Comparison of ENCODE assay signal across 7 cellular contexts in genomic region chr10:13340626-13341370, GRCh38. TPM values are rescaled to one million over a fixed set of nuclear protein-coding genes. Genes with fewer than 3 reads are reported as not detected.
A peak's percentile ranks its signal among the peaks of the same experiment; 100 is the strongest.
DNase-seq lines count a peak whose midpoint lies in the region; ATAC-seq and TF ChIP-seq lines count a peak whose summit lies in the region.

No MANE protein-coding gene starts in this region.

- H2AFZ ChIP-seq in OCI-LY1 (ENCODE audit: low read length) = no peak overlapping the region
- no peak overlapping the region for H2AFZ ChIP-seq in osteoblast (ENCODE audit: low read length)

- H4K20me1 ChIP-seq in OCI-LY1 (ENCODE audit: insufficient read depth, low read length) (no peaks in the 10 kb centered on the region), osteoblast (ENCODE audit: insufficient read depth, low read length) (peaks cover 5% of the 10 kb centered on the region)

- no peak overlapping the region for H3K27ac Mint-ChIP-seq in HFFc6
- peak overlapping the region in 1 of 6 donors; percentile 52 for H3K27ac Mint-ChIP-seq in naive B cell

- DNase-seq in HFFc6 (no peak), naive B cell (no peak), H4 (ENCODE audit: low spot score) (no peak), osteoblast (ENCODE audit: insufficient read length, low spot score, missing footprints) (no peak), sciatic nerve (ENCODE audit: low spot score) (no peak)

- TF ChIP-seq CTCF in HFFc6 (IDR thresholded peaks at IDR 0.05) (no peak), OCI-LY1 (IDR thresholded peaks at IDR 0.05; ENCODE audit: low read length) (no peak), osteoblast (IDR thresholded peaks at IDR 0.05; ENCODE audit: extremely low read depth, low read depth, low read length) (no peak)

- H3K4me1 Mint-ChIP-seq in HFFc6 (ENCODE audit: low read depth) = peaks cover 46% of the 10 kb centered on the region
- peaks cover 8 to 35% (median 16%) of the 10 kb centered on the region in 3 donors for H3K4me1 Mint-ChIP-seq in naive B cell

- peak overlapping the region; percentile 11; the same call in 1 of the 2 replicates for H3K9ac ChIP-seq in OCI-LY1 (ENCODE audit: low read length)

- peaks cover 22% of the 10 kb centered on the region for H3K4me1 ChIP-seq in OCI-LY1 (ENCODE audit: insufficient read depth, low read length, severe bottlenecking)
- H3K4me1 ChIP-seq in osteoblast (ENCODE audit: insufficient read depth, low read length) = peaks cover 1% of the 10 kb centered on the region

- H3K27me3 ChIP-seq in OCI-LY1 (ENCODE audit: insufficient read depth, low read length) (no peaks in the 10 kb centered on the region), osteoblast (ENCODE audit: insufficient read depth, low read length) (no peaks in the 10 kb centered on the region)

- no peaks in the 10 kb centered on the region for H3K9me3 ChIP-seq in OCI-LY1 (ENCODE audit: low read length)
- no peaks in the 10 kb centered on the region for H3K9me3 ChIP-seq in osteoblast (ENCODE audit: low read depth, low read length)

- H3K4me3 ChIP-seq in OCI-LY1 (ENCODE audit: low read depth, low read length, poor library complexity, severe bottlenecking) (peak overlapping the region; percentile 13), osteoblast (ENCODE audit: insufficient read depth, low read length) (no peak overlapping the region)

- H3K36me3 Mint-ChIP-seq in HFFc6 (ENCODE audit: low read depth) (no peaks in the 10 kb centered on the region; the same call in 1 of the 2 replicates), naive B cell (peaks cover 0 to 9% of the 10 kb centered on the region in 2 donors)

- H3K27ac ChIP-seq in OCI-LY1 (ENCODE audit: low read depth, low read length, poor library complexity, severe bottlenecking) = peak overlapping the region; percentile 81
- no peak overlapping the region for H3K27ac ChIP-seq in osteoblast (ENCODE audit: low read depth, low read length)

- peak overlapping the region; percentile 56 for H3K4me2 ChIP-seq in OCI-LY1 (ENCODE audit: low read length)
- no peak overlapping the region for H3K4me2 ChIP-seq in osteoblast (ENCODE audit: insufficient read depth, low read length)

- no peaks in the 10 kb centered on the region for H3F3A ChIP-seq in OCI-LY1 (ENCODE audit: insufficient read depth, low read length)

- H3K27me3 Mint-ChIP-seq in HFFc6 (ENCODE audit: insufficient read depth) (no peaks in the 10 kb centered on the region), naive B cell (no peaks in the 10 kb centered on the region)

- ATAC-seq in GM19023 (IDR thresholded peaks at IDR 0.05; ENCODE audit: unreplicated experiment) (peak; percentile 94), naive B cell (ENCODE audit: low read depth in 2 of 2) (peak; percentile 66 to 83), sciatic nerve (no peak)

- H3K9me3 Mint-ChIP-seq in HFFc6 (no peaks in the 10 kb centered on the region), naive B cell (no peaks in the 10 kb centered on the region)

- H3K79me2 ChIP-seq in OCI-LY1 (ENCODE audit: insufficient read depth, low read length) (no peaks in the 10 kb centered on the region), osteoblast (ENCODE audit: insufficient read depth, low read length) (peaks cover 65% of the 10 kb centered on the region)

- intact Hi-C loops in sciatic nerve (cut with DNase I) = no loop called here

- H3K4me3 Mint-ChIP-seq in HFFc6 (peak overlapping the region; percentile 85), naive B cell (peak overlapping the region in 3 of 8 donors; percentile 10 to 37 (median 25))

- H3K36me3 ChIP-seq in OCI-LY1 (ENCODE audit: insufficient read depth, low read length) (peaks cover 57% of the 10 kb centered on the region), osteoblast (ENCODE audit: insufficient read depth, low read length) (peaks cover 12% of the 10 kb centered on the region)

- no peaks in the 10 kb centered on the region for H3K9me2 ChIP-seq in OCI-LY1 (ENCODE audit: low read depth, low read length)

RNA-seq across cellular contexts. Expression of gene SEPHS1, which starts 7.3 kb away (rescaled TPM):
- 10 to 100 TPM; 34.1 to 49.3 (median 40.5) TPM for total RNA-seq in HFFc6 (2021; fragmentation: NEBNext Ultra II Directional; extraction: Animal tissue kit (Norgen Biotek cat#: 25700))
- 10 to 100 TPM in 5 of 6 donors, 1 to 10 TPM in 1; 9.1 to 18.9 (median 15.4) TPM for polyA plus RNA-seq in naive B cell (ENCODE audit: low read depth in 6 of 6)
- 39.2 and 50.1 TPM in 2 replicates for total RNA-seq in H4 (2014; rRNA removed; shearing (Covaris generic))
- 31.1 and 37.4 TPM in 2 replicates for total RNA-seq in osteoblast
- total RNA-seq in sciatic nerve = 34.8 TPM

RNA-seq across cellular contexts. Expression of gene PHYH, which starts 40.9 kb away (rescaled TPM):
- 10 to 100 TPM; 17.2 to 20.3 (median 17.6) TPM for total RNA-seq in HFFc6 (2021; fragmentation: NEBNext Ultra II Directional; extraction: Animal tissue kit (Norgen Biotek cat#: 25700))
- polyA plus RNA-seq in naive B cell (ENCODE audit: low read depth in 6 of 6) = 10 to 100 TPM in 3 of 6 donors, 1 to 10 TPM in 3; 7.0 to 15.3 (median 8.8) TPM
- 7.0 and 19.6 TPM in 2 replicates for total RNA-seq in H4 (2014; rRNA removed; shearing (Covaris generic))
- total RNA-seq in osteoblast (28.6 and 38.9 TPM in 2 replicates), sciatic nerve (21.7 TPM)
